10 cellular contexts compared by ENCODE assay signal in the genomic region with DNA sequence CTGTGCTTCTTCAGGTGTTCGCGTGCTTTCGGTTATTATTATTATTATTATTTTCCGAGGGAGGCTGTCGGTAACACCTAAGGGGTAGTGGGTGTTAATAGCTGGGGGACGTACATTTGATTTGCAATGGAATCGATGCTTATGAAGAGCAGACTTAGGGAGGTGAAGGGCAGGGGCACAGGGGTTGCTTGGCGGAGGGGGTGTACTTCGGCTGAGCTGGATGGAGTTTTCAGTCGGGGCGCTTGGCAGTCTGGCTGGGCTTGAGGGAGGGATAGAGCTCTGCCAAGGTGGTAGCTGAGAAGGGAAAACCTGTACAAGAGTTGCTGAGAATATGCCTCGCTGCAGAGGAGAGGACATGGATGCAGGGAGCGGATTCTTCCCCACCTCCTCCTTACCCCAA. TPM values are rescaled to one million over a fixed set of nuclear protein-coding genes. Genes with fewer than 3 reads are reported as not detected.
DNase-seq lines count a peak whose midpoint lies in the region; ATAC-seq and TF ChIP-seq lines count a peak whose summit lies in the region.
"Had no signal": no experiment of that assay in that cellular context is flagged by ENCODE, and none has a peak within 500 bp of the region (broad histone marks: within the 10 kb centered on the region; RNA-seq: fewer than 3 reads in every experiment).

No MANE protein-coding gene starts in this region.

- H3K27me3 ChIP-seq in H7 (ENCODE audit: control insufficient read depth, insufficient read depth, low read length) (peaks cover 33% of the 10 kb centered on the region), osteoblast (ENCODE audit: insufficient read depth, low read length) (peaks cover 15% of the 10 kb centered on the region), Caco-2 (replicated peaks; ENCODE audit: control insufficient read depth, insufficient read depth, low read length) (no peaks in the 10 kb centered on the region)
- H3K27me3 ChIP-seq: ovary had no signal

- H3K4me1 ChIP-seq in osteoblast (ENCODE audit: insufficient read depth, low read length) (no peaks in the 10 kb centered on the region), Caco-2 (no peaks in the 10 kb centered on the region)

- no peaks in the 10 kb centered on the region for H3K79me2 ChIP-seq in osteoblast (ENCODE audit: insufficient read depth, low read length)

- no peak overlapping the region for H3K4me3 Mint-ChIP-seq in Caco-2 (ENCODE audit: unreplicated experiment)
- H3K4me3 Mint-ChIP-seq: activated naive CD8-positive, alpha-beta T cell treated with anti-CD3 and anti-CD28 coated beads, Interleukin-2, amount 50 U/mL, for 24 hours had no signal

- H3K27me3 Mint-ChIP-seq in Caco-2 (ENCODE audit: insufficient read depth, unreplicated experiment), result peaks cover 5% of the 10 kb centered on the region

- no peak overlapping the region for H3K27ac ChIP-seq in osteoblast (ENCODE audit: low read depth, low read length)
- H3K27ac ChIP-seq: ovary had no signal

- DNase-seq in H7, result peak; percentile 27
- DNase-seq in NCI-H748 (lab: John Stamatoyannopoulos, UW; ENCODE audit: unreplicated experiment), result peak; percentile 67
- no peak for DNase-seq in epithelial cell of proximal tubule (ENCODE audit: low read depth)
- peak; percentile 49 for DNase-seq in osteoblast (ENCODE audit: insufficient read length, low spot score, missing footprints)
- no peak for DNase-seq in Caco-2
- no peak for DNase-seq in H4 (ENCODE audit: low spot score)

- ATAC-seq in HG03159 (IDR thresholded peaks at IDR 0.05; ENCODE audit: unreplicated experiment) (no peak), GM18502 (IDR thresholded peaks at IDR 0.05; ENCODE audit: poor library complexity, unreplicated experiment) (no peak)

- CTCF ChIA-PET in Caco-2 (lab: Charles Lee), result no interaction called here

- H3K36me3 Mint-ChIP-seq in Caco-2 (ENCODE audit: insufficient read depth, unreplicated experiment), result no peaks in the 10 kb centered on the region

- no peak overlapping the region for H2AFZ ChIP-seq in osteoblast (ENCODE audit: low read length)

- H3K4me1 Mint-ChIP-seq in Caco-2 (ENCODE audit: low read depth, unreplicated experiment), result no peaks in the 10 kb centered on the region

- TF ChIP-seq CTCF in epithelial cell of proximal tubule (conservative IDR thresholded peaks at IDR 0.05; ENCODE audit: low read depth, low read length) (no peak), osteoblast (IDR thresholded peaks at IDR 0.05; ENCODE audit: extremely low read depth, low read depth, low read length) (no peak), Caco-2 (IDR thresholded peaks at IDR 0.05; ENCODE audit: insufficient read depth in 1 of 2, low read depth in 1 of 2, low read length in 1 of 2, severe bottlenecking in 1 of 2, unreplicated experiment in 1 of 2) (no peak)

- H3K27ac Mint-ChIP-seq in Caco-2 (ENCODE audit: unreplicated experiment), result no peak overlapping the region
- H3K27ac Mint-ChIP-seq: activated naive CD8-positive, alpha-beta T cell treated with anti-CD3 and anti-CD28 coated beads, Interleukin-2, amount 50 U/mL, for 24 hours had no signal

- H4K20me1 ChIP-seq in osteoblast (ENCODE audit: insufficient read depth, low read length), result no peaks in the 10 kb centered on the region

- intact Hi-C loops in Caco-2 (cut with micrococcal nuclease; ENCODE audit: unreplicated experiment), result no loop called here

- no peaks in the 10 kb centered on the region for H3K9me3 ChIP-seq in osteoblast (ENCODE audit: low read depth, low read length)
- no peaks in the 10 kb centered on the region for H3K9me3 ChIP-seq in Caco-2
- H3K9me3 ChIP-seq: ovary had no signal

- H3K4me2 ChIP-seq in osteoblast (ENCODE audit: insufficient read depth, low read length), result peak overlapping the region; percentile 26

- POLR2A ChIA-PET in Caco-2 (lab: Charles Lee), result no interaction called here

- H3K4me3 ChIP-seq in H7 (ENCODE audit: insufficient read depth, low read depth, low read length) (peak overlapping the region; percentile 54), epithelial cell of proximal tubule (ENCODE audit: low read depth, low read length) (peak overlapping the region; percentile 49), osteoblast (ENCODE audit: insufficient read depth, low read length) (no peak overlapping the region), Caco-2 (ENCODE audit: low read depth, low read length) (no peak overlapping the region)
- H3K4me3 ChIP-seq: ovary had no signal

- no peaks in the 10 kb centered on the region for H3K9me3 Mint-ChIP-seq in Caco-2 (ENCODE audit: unreplicated experiment)
- H3K9me3 Mint-ChIP-seq: activated naive CD8-positive, alpha-beta T cell treated with anti-CD3 and anti-CD28 coated beads, Interleukin-2, amount 50 U/mL, for 24 hours had no signal

- BruUV-seq in Caco-2 (replicated peaks; lab: Mats Ljungman, UMichigan), result no TSS peak

- H3K36me3 ChIP-seq in H7 (replicated peaks; ENCODE audit: control insufficient read depth, insufficient read depth, low read length), result no peaks in the 10 kb centered on the region
- no peaks in the 10 kb centered on the region for H3K36me3 ChIP-seq in osteoblast (ENCODE audit: insufficient read depth, low read length)
- no peaks in the 10 kb centered on the region for H3K36me3 ChIP-seq in Caco-2 (ENCODE audit: control insufficient read depth, insufficient read depth, low read length)
- H3K36me3 ChIP-seq: ovary had no signal

RNA-seq across cellular contexts. Expression of a gene that starts 0.6 kb away (rescaled TPM):
- 21.5 and 25.2 TPM in 2 replicates for total RNA-seq in H7 (2014; rRNA removed; shearing (Covaris generic))
- total RNA-seq in epithelial cell of proximal tubule (3.2 and 5.6 TPM in 2 replicates), osteoblast (23.9 and 24.8 TPM in 2 replicates), Caco-2 (2022) (55.9 and 70.1 TPM in 2 replicates)
- 3.8 and 10.0 TPM in 2 replicates for total RNA-seq in H4 (2014; rRNA removed; shearing (Covaris generic))

Comparison
In these comparisons a context has a peak if more than half of its experiments do, and no peak if none do; other contexts are left out.
1. DNase-seq: peak in H7 (single experiment), NCI-H748 (single experiment) and osteoblast (single experiment); none in epithelial cell of proximal tubule (single experiment), Caco-2 (0 of 2) and H4 (single experiment).
2. H3K4me3 ChIP-seq: peak in H7 (single experiment) and epithelial cell of proximal tubule (single experiment); none in osteoblast (single experiment) and Caco-2 (single experiment).